1 cellular context compared by ENCODE assay signal in genomic region chr4:181756451-181756850, GRCh38.
TF ChIP-seq lines count a peak whose summit lies in the region.

No MANE protein-coding gene starts in this region.

TF ChIP-seq in GM23338, 12 proteins besides CTCF, POLR2A, EP300 and RAD21 (continued from another document):
- no peak for TF ChIP-seq ZNF462 (CRISPR knock-in tag; IDR thresholded peaks at IDR 0.05)
- TF ChIP-seq, protein P1, sequence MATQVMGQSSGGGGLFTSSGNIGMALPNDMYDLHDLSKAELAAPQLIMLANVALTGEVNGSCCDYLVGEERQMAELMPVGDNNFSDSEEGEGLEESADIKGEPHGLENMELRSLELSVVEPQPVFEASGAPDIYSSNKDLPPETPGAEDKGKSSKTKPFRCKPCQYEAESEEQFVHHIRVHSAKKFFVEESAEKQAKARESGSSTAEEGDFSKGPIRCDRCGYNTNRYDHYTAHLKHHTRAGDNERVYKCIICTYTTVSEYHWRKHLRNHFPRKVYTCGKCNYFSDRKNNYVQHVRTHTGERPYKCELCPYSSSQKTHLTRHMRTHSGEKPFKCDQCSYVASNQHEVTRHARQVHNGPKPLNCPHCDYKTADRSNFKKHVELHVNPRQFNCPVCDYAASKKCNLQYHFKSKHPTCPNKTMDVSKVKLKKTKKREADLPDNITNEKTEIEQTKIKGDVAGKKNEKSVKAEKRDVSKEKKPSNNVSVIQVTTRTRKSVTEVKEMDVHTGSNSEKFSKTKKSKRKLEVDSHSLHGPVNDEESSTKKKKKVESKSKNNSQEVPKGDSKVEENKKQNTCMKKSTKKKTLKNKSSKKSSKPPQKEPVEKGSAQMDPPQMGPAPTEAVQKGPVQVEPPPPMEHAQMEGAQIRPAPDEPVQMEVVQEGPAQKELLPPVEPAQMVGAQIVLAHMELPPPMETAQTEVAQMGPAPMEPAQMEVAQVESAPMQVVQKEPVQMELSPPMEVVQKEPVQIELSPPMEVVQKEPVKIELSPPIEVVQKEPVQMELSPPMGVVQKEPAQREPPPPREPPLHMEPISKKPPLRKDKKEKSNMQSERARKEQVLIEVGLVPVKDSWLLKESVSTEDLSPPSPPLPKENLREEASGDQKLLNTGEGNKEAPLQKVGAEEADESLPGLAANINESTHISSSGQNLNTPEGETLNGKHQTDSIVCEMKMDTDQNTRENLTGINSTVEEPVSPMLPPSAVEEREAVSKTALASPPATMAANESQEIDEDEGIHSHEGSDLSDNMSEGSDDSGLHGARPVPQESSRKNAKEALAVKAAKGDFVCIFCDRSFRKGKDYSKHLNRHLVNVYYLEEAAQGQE (IDR thresholded peaks at IDR 0.05; ENCODE audit: unreplicated experiment), result no peak
- TF ChIP-seq ZNF331 (CRISPR knock-in tag; IDR thresholded peaks at IDR 0.05; ENCODE audit: low read depth), result no peak
